Comparison of ENCODE assay signal across 8 cellular contexts in the genomic region with DNA sequence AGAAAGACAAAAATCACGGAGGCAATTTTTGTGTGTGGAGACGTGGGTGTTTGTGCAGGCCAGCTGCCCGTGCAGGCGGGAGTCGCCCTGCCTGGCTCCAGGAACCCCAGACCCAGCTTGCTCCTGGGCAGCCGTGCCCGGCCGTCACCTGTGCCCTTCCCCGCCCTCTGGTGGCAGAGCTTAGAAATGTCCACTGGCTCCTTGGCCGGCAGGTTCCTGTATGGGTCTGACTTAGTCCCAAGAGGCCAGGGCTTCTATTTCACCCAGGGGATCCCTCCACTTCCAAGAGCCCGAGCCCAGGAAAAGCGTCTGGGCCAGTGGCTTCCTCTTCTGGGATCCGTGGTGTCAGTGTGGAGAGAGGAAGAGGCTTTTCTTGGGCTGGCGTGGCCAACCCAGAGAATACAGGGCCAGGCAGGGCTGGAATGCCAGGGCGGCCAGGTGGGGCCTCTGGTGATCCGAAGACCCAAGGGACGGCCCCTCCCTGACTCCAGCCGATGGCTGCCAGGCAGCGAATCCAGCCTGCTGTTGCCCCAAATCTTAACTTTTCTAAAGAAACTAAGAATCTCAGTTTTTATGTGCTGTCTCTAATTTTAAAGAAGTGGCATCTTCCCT.
DNase-seq lines count a peak whose midpoint lies in the region; ATAC-seq and FAIRE-seq lines count a peak whose summit lies in the region.

No MANE protein-coding gene starts in this region.

- FAIRE-seq in GM19239 (lab: Jason Lieb, UNC): peak; percentile 47

- ATAC-seq in GM21529 (IDR thresholded peaks at IDR 0.05; ENCODE audit: unreplicated experiment) (no peak), GM21737 (IDR thresholded peaks at IDR 0.05; ENCODE audit: unreplicated experiment) (no peak)

- DNase-seq in DMS153 (lab: John Stamatoyannopoulos, UW) (peak; percentile 37), GM19239 (ENCODE audit: insufficient read length, low spot score) (peak; percentile 38), NCI-H1930 (lab: John Stamatoyannopoulos, UW) (peak; percentile 23 to 24), cerebellar cortex (ENCODE audit: low spot score) (peak; percentile 32), mucosa of gallbladder (ENCODE audit: low spot score) (peak; percentile 34), T1000 (lab: John Stamatoyannopoulos, UW) (no peak)
